8 cellular contexts compared by ENCODE assay signal in the genomic region with DNA sequence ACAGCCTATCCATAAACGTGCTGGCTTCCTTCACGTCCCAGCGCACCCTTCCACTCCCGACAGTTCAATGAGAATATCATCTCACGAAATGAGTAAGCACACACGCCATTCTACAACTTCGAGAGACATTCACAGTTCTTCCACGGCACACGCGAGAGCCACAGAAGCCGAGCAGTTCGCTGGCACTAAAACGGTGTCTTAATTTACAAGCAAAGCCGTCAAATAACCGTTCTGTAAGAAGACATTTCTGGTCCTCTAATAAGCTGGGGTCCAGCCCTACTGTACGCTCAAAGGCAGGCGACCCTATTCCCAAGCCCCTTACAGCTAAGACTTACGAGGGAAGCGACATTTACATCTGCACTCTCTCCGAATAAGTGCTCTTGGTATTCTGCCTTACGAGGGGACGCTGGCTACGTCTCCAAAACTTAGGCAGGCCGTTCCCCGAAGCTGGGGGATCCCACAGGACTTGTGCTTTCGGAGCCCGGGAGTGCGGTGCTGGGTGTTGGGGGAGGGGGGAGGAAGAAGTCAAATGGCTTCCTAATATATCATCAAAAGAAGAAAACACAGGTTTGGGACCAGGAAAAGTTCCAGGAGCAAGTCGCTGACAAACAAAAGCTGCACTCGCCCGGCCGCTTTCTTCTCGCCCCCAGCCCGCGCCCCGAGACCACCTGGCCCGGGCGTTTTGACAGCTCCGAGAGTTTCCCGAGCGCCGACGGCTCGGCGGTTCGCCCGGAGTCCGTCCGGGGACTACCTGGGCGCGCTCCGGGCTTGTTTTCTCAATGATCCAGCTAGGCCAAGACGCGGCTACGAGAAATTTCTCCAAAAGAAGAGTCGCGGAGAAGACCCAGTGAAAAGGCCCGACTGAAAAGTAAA. TPM values are rescaled to one million over a fixed set of nuclear protein-coding genes. Genes with fewer than 3 reads are reported as not detected.
DNase-seq lines count a peak whose midpoint lies in the region; ATAC-seq, FAIRE-seq and TF ChIP-seq lines count a peak whose summit lies in the region.
"Not testable (repeated sequence)": the region's sequence is repeated elsewhere in the genome, so short reads cannot be mapped to it uniquely, and the experiment has no call there.

No MANE protein-coding gene starts in this region.

- H3K4me1 ChIP-seq in NT2/D1 (ENCODE audit: insufficient read depth, insufficient read length); kidney (ENCODE audit: control insufficient read depth in 1 of 2, insufficient read depth in 1 of 2, low read depth in 1 of 2, low read length in 2 of 2); uterus: not testable (repeated sequence)

- peak overlapping the region; percentile 29 for H3K4me3 ChIP-seq in NT2/D1 (ENCODE audit: insufficient read length, low read depth)
- H3K4me3 ChIP-seq in dorsolateral prefrontal cortex = peak overlapping the region; percentile 59 to 91 (median 79)
- H3K4me3 ChIP-seq in kidney (ENCODE audit: low read length in 2 of 2) = peak overlapping the region; percentile 84
- H3K4me3 ChIP-seq in uterus = peak overlapping the region; percentile 97 to 100

- peak; percentile 24 for ATAC-seq in GM18498 (IDR thresholded peaks at IDR 0.05; ENCODE audit: unreplicated experiment)
- ATAC-seq in HG03095 (IDR thresholded peaks at IDR 0.05; ENCODE audit: unreplicated experiment) = peak; percentile 27
- peak; percentile 38 for ATAC-seq in sciatic nerve

- DNase-seq in NT2/D1 (ENCODE audit: low read depth, low spot score) = not testable (repeated sequence)
- DNase-seq in activated CD8-positive, alpha-beta memory T cell treated with anti-CD3 and anti-CD28 coated beads, Interleukin-2, amount 50 U/mL, for 48 hours = peak; percentile 71
- DNase-seq in dorsolateral prefrontal cortex (peak in 4 of 10 donors; percentile 12 to 49 (median 20)), kidney (peak; percentile 81), sciatic nerve (ENCODE audit: low spot score) (peak; percentile 69), uterus (peak; percentile 33 to 62)

- TF ChIP-seq CTCF in dorsolateral prefrontal cortex (IDR thresholded peaks at IDR 0.05 in 54 of 56, conservative IDR thresholded peaks at IDR 0.05 in 2 of 56; ENCODE audit: low read depth in 1 of 56, partially characterized antibody in 56 of 56); kidney (IDR thresholded peaks at IDR 0.05; ENCODE audit: borderline replicate concordance, extremely low read depth, insufficient read depth); uterus (IDR thresholded peaks at IDR 0.05): not testable (repeated sequence)

- not testable (repeated sequence) for H3K9me3 ChIP-seq in NT2/D1 (ENCODE audit: insufficient read depth, low read length); kidney (ENCODE audit: control insufficient read depth in 1 of 2, low read length in 2 of 2); uterus

- intact Hi-C loops in dorsolateral prefrontal cortex (cut with DNase I) = loop anchor here (5.0 to 10.0 kb wide), 3 partner anchors 97 to 243 kb away; a partner anchor contains a TSS
- intact Hi-C loops in kidney (cut with DNase I); sciatic nerve (cut with DNase I); uterus (cut with DNase I; ENCODE audit: low total_unique reads): not testable (repeated sequence)

- not testable (repeated sequence) for H3K27me3 ChIP-seq in NT2/D1 (ENCODE audit: insufficient read depth, insufficient read length); dorsolateral prefrontal cortex; uterus

- not testable (repeated sequence) for TF ChIP-seq POLR2A in uterus (IDR thresholded peaks at IDR 0.05)

- not testable (repeated sequence) for H3K36me3 ChIP-seq in NT2/D1 (ENCODE audit: insufficient read depth, insufficient read length, low read length); kidney (ENCODE audit: control insufficient read depth in 1 of 2, insufficient read depth in 2 of 2, low read length in 2 of 2); uterus

- H3K27ac ChIP-seq in dorsolateral prefrontal cortex (peak overlapping the region in 58 of 59 donors; percentile 2 to 98 (median 79)), kidney (ENCODE audit: low read depth in 2 of 2, low read length in 2 of 2) (peak overlapping the region; percentile 57 to 85), uterus (peak overlapping the region; percentile 100)

- FAIRE-seq in kidney (lab: Jason Lieb, UNC) = not testable (repeated sequence)

- H3K9ac ChIP-seq in NT2/D1 (ENCODE audit: insufficient read length, low read depth) (peak overlapping the region; percentile 61), kidney (ENCODE audit: low read length in 2 of 2) (peak overlapping the region; percentile 65 to 75)

RNA-seq across cellular contexts. Expression of a gene that starts 1.1 kb away (rescaled TPM):
- total RNA-seq in dorsolateral prefrontal cortex (100 to 1,000 TPM in 111 of 120 experiments, 10 to 100 TPM in 9; 87.9 to 186 (median 125) TPM), kidney (102 TPM), sciatic nerve (140 TPM), uterus (100 to 1,000 TPM in 2 of 4 donors, 10 to 100 TPM in 2; 30.5 to 177 (median 90.0) TPM)
- 4.8 TPM for polyA plus RNA-seq in kidney (ENCODE audit: insufficient read depth, low read depth, low replicate concordance)

Comparison
In these comparisons a context has a peak if more than half of its experiments do, and no peak if none do; other contexts are left out.
1. H3K4me3 ChIP-seq: peak in every context shown above with its lines; median percentile 98 in uterus; 84 in kidney; 79 in dorsolateral prefrontal cortex; 29 in NT2/D1.